In the genomic region with DNA sequence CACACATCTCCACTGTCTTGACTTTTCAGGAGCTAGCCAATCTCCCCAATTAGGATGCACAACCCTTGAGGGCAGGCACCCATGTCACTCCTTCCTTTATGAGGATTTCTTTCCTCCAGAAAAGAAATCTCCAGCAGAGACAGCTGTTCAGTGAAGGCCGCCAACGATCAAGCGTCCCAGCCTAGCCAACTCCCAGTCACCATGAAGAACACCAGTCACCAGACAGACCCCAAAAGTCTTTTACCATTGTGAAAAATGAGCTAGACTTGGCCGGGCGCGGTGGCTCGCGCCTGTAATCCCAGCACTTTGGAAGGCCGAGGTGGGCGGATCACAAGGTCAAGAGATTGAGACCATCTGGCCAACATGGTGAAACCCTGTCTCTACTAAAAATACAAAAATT, we compare ENCODE assay signal across 11 cellular contexts. TPM values are rescaled to one million over a fixed set of nuclear protein-coding genes. Genes with fewer than 3 reads are reported as not detected.
DNase-seq lines count a peak whose midpoint lies in the region; ATAC-seq and TF ChIP-seq lines count a peak whose summit lies in the region.
"Not testable (repeated sequence)": the region's sequence is repeated elsewhere in the genome, so short reads cannot be mapped to it uniquely, and the experiment has no call there.
"Had no signal": no experiment of that assay in that cellular context is flagged by ENCODE, and none has a peak within 500 bp of the region (broad histone marks: within the 10 kb centered on the region; RNA-seq: fewer than 3 reads in every experiment).

No MANE protein-coding gene starts in this region.

- not testable (repeated sequence) for ATAC-seq in Right ventricle myocardium superior (ENCODE audit: poor library complexity); upper lobe of right lung

- intact Hi-C loops in Right ventricle myocardium superior (cut with DNase I); posterior vena cava (cut with DNase I); upper lobe of right lung (cut with DNase I): not testable (repeated sequence)

- not testable (repeated sequence) for H3K4me3 Mint-ChIP-seq in chondrocyte (ENCODE audit: unreplicated experiment); neural crest cell

- not testable (repeated sequence) for H3K27ac ChIP-seq in upper lobe of right lung

- peaks cover 62% of the 10 kb centered on the region for H3K36me3 ChIP-seq in upper lobe of right lung

- not testable (repeated sequence) for H3K4me1 ChIP-seq in upper lobe of right lung

- H3K36me3 Mint-ChIP-seq in chondrocyte (ENCODE audit: low read depth) = peaks cover 16% of the 10 kb centered on the region
- not testable (repeated sequence) for H3K36me3 Mint-ChIP-seq in neural crest cell (ENCODE audit: low read depth)

- not testable (repeated sequence) for H3K9me3 ChIP-seq in upper lobe of right lung

- H3K4me1 Mint-ChIP-seq in chondrocyte (ENCODE audit: low read depth); neural crest cell: not testable (repeated sequence)

- H3K27ac Mint-ChIP-seq in chondrocyte (ENCODE audit: unreplicated experiment) = not testable (repeated sequence)
- H3K27ac Mint-ChIP-seq in neural crest cell (ENCODE audit: unreplicated experiment) = peak overlapping the region; percentile 66

- H3K27me3 ChIP-seq in upper lobe of right lung = not testable (repeated sequence)

- peak; percentile 7 for DNase-seq in activated CD4-positive, CD25-positive, alpha-beta regulatory T cell treated with anti-CD3 and anti-CD28 coated beads, Interleukin-2, amount 50 U/mL, for 72 hours
- DNase-seq in chondrocyte (ENCODE audit: low spot score) = peak; percentile 10
- DNase-seq in Right ventricle myocardium superior = peak; percentile 20
- DNase-seq in neural crest cell (ENCODE audit: low read depth, low spot score) = not testable (repeated sequence)
- peak; percentile 57 for DNase-seq in posterior vena cava (ENCODE audit: low spot score)
- DNase-seq in upper lobe of right lung = peak; percentile 42

- not testable (repeated sequence) for H3K4me3 ChIP-seq in upper lobe of right lung

- not testable (repeated sequence) for H3K27me3 Mint-ChIP-seq in chondrocyte (ENCODE audit: low read depth); neural crest cell (ENCODE audit: low read depth)

- not testable (repeated sequence) for TF ChIP-seq CTCF in chondrocyte (IDR thresholded peaks at IDR 0.05); neural crest cell (conservative IDR thresholded peaks at IDR 0.05); upper lobe of right lung (IDR thresholded peaks at IDR 0.05)

- H3K9me3 Mint-ChIP-seq in chondrocyte (ENCODE audit: low read depth); neural crest cell: not testable (repeated sequence)

RNA-seq across cellular contexts. Expression of gene NT5C3B, which starts 6.1 kb away (rescaled TPM):
- total RNA-seq in chondrocyte = 39.8 to 52.4 TPM (median 47.8 TPM) in 3 replicates
- total RNA-seq in Right ventricle myocardium superior = 14.7 TPM
- 120 and 123 TPM in 2 replicates for total RNA-seq in neural crest cell
- total RNA-seq in posterior vena cava = 10 to 100 TPM; 49.1 to 61.8 TPM
- total RNA-seq in upper lobe of right lung = 36.5 TPM

RNA-seq across cellular contexts. Expression of gene KLHL10, which starts 7.7 kb away (rescaled TPM):
- total RNA-seq in chondrocyte (0.67 TPM in 1 of 3 replicates, not detected in the others), Right ventricle myocardium superior (not detected), neural crest cell (not detected in 2 replicates), posterior vena cava (under 1 TPM; 0.32 to 0.43 TPM), upper lobe of right lung (0.29 TPM)
- total RNA-seq: A673; Caco-2; Calu3; CD4-positive, alpha-beta memory T cell; CD4-positive, CD25-positive, alpha-beta regulatory T cell had no signal

RNA-seq across cellular contexts. Expression of gene FKBP10, which starts 17.2 kb away (rescaled TPM):
- total RNA-seq in chondrocyte = 557 to 584 TPM (median 567 TPM) in 3 replicates
- total RNA-seq in Right ventricle myocardium superior = 10.6 TPM
- 259 and 262 TPM in 2 replicates for total RNA-seq in neural crest cell
- total RNA-seq in posterior vena cava = 100 to 1,000 TPM in 1 of 2 donors, 10 to 100 TPM in 1; 91.3 to 134 TPM
- total RNA-seq in upper lobe of right lung = 34.5 TPM
- total RNA-seq: CD4-positive, alpha-beta memory T cell; CD4-positive, CD25-positive, alpha-beta regulatory T cell had no signal

RNA-seq across cellular contexts. Expression of gene P3H4, which starts 18.2 kb away (rescaled TPM):
- total RNA-seq in chondrocyte (83.8 to 109 TPM (median 84.8 TPM) in 3 replicates), Right ventricle myocardium superior (6.7 TPM), neural crest cell (40.3 and 42.3 TPM in 2 replicates), posterior vena cava (10 to 100 TPM; 10.1 to 12.1 TPM), upper lobe of right lung (9.5 TPM)

RNA-seq across cellular contexts. Expression of gene KLHL11, which starts 35.3 kb away (rescaled TPM):
- total RNA-seq in chondrocyte (12.9 to 15.3 TPM (median 14.6 TPM) in 3 replicates), Right ventricle myocardium superior (3.0 TPM), neural crest cell (20.4 and 20.6 TPM in 2 replicates), posterior vena cava (10 to 100 TPM; 10.9 to 12.1 TPM), upper lobe of right lung (12.6 TPM)
